ENCODE assay signal across 8 cellular contexts in genomic region chr20:57346477-57346876, GRCh38. TPM values are rescaled to one million over a fixed set of nuclear protein-coding genes. Genes with fewer than 3 reads are reported as not detected.
DNase-seq lines count a peak whose midpoint lies in the region; ATAC-seq and TF ChIP-seq lines count a peak whose summit lies in the region.

No MANE protein-coding gene starts in this region.

- H3K27me3 ChIP-seq in BJ (ENCODE audit: control insufficient read depth, insufficient read depth, low read length) = no peaks in the 10 kb centered on the region; the same call in 1 of the 2 replicates
- H3K27me3 ChIP-seq in H9 (ENCODE audit: insufficient read depth, low read length) = no peaks in the 10 kb centered on the region

- no CpG with 5 or more reads among the region's 4 CpGs for WGBS in H9 (ENCODE audit: extremely low coverage, insufficient read length, low lambda C conversion rate)

- peaks cover 2% of the 10 kb centered on the region; the same call in 1 of the 2 replicates for H3K79me2 ChIP-seq in H9 (ENCODE audit: insufficient read depth, low read length)

- no peak overlapping the region for H2AK5ac ChIP-seq in H9 (ENCODE audit: insufficient read length, low read length)

- no peak overlapping the region for H2BK5ac ChIP-seq in H9 (ENCODE audit: insufficient read length, low read length)

- no peak overlapping the region for H3K27ac Mint-ChIP-seq in H9
- H3K27ac Mint-ChIP-seq in mesothelial cell of epicardium = no peak overlapping the region

- H2BK20ac ChIP-seq in H9 (ENCODE audit: low read depth, low read length, poor library complexity, severe bottlenecking) = no peak overlapping the region

- no peak overlapping the region for H3K14ac ChIP-seq in H9 (ENCODE audit: insufficient read depth, low read length)

- H3K4ac ChIP-seq in H9 (ENCODE audit: low read depth, low read length) = no peak overlapping the region

- H3K23me2 ChIP-seq in H9 (ENCODE audit: insufficient read length, low read depth, low read length, poor library complexity, severe bottlenecking) = peaks cover 1% of the 10 kb centered on the region

- no peaks in the 10 kb centered on the region for H3K36me3 ChIP-seq in BJ (ENCODE audit: control insufficient read depth, insufficient read depth, low read length)

- H4K91ac ChIP-seq in H9 (ENCODE audit: insufficient read length, low read depth, low read length) = no peak overlapping the region

- H3K23ac ChIP-seq in H9 (ENCODE audit: insufficient read length, low read depth, low read length) = no peak overlapping the region

- POLR2A ChIA-PET in BJ (lab: Charles Lee) = no interaction called here

- H3K36me3 Mint-ChIP-seq in H9 (ENCODE audit: insufficient read depth in 1 of 3, low read depth in 3 of 3) (no peaks in the 10 kb centered on the region; a peak in 1 of 7 replicates), mesothelial cell of epicardium (no peaks in the 10 kb centered on the region)

- H3K27me3 Mint-ChIP-seq in H9 (ENCODE audit: low read depth) (peaks cover 4% of the 10 kb centered on the region), mesothelial cell of epicardium (ENCODE audit: low read depth) (no peaks in the 10 kb centered on the region)

- H2BK15ac ChIP-seq in H9 (ENCODE audit: low read depth, low read length) = no peak overlapping the region

- H3K9me3 ChIP-seq in H9 (ENCODE audit: control insufficient read depth, low read depth, low read length) = no peaks in the 10 kb centered on the region

- H2BK120ac ChIP-seq in H9 (ENCODE audit: low read depth, low read length, poor library complexity, severe bottlenecking) = no peak overlapping the region

- no peaks in the 10 kb centered on the region for H3K4me1 ChIP-seq in H9 (ENCODE audit: insufficient read depth, low read length)

- DNase-seq in BJ (ENCODE audit: low read depth) (peak; percentile 52), H9 (peak; percentile 61), NCI-H69 (lab: John Stamatoyannopoulos, UW) (peak; percentile 61), mesothelial cell of epicardium (ENCODE audit: low spot score in 2 of 2, unreplicated experiment in 2 of 2) (peak; percentile 57 to 82)
- DNase-seq in activated CD4-positive, alpha-beta T cell treated with anti-CD3 and anti-CD28 coated beads, Interleukin-2, amount 50 U/mL, for 48 hours = peak; percentile 81 to 85
- peak; percentile 39 for DNase-seq in effector CD8-positive, alpha-beta T cell (lab: John Stamatoyannopoulos, UW)
- peak; percentile 14 to 51 for DNase-seq in stimulated activated CD8-positive, alpha-beta memory T cell treated with anti-CD3 and anti-CD28 coated beads, Interleukin-7, amount 100 ng/mL, for 1 hour (ENCODE audit: low read depth in 2 of 2)

- H3K4me3 Mint-ChIP-seq in H9 (no peak overlapping the region), mesothelial cell of epicardium (no peak overlapping the region)

- H3K79me1 ChIP-seq in H9 (ENCODE audit: insufficient read depth, low read depth, low read length, poor library complexity, severe bottlenecking) = no peaks in the 10 kb centered on the region

- no peak overlapping the region for H4K5ac ChIP-seq in H9 (ENCODE audit: insufficient read length, low read depth, low read length)

- H3K9ac ChIP-seq in H9 (ENCODE audit: extremely low read depth, insufficient read length, low read length) = no peak overlapping the region

- H3K9me3 Mint-ChIP-seq in H9 (0 out of 5 replicates have a peak, but pooled peaks cover 0 to 3% of the 10 kb centered on the region in 2 experiments), mesothelial cell of epicardium (no peaks in the 10 kb centered on the region)

- H2AFZ ChIP-seq in H9 (ENCODE audit: low read length) = no peak overlapping the region

- H3K4me1 Mint-ChIP-seq in H9 (no peaks in the 10 kb centered on the region), mesothelial cell of epicardium (peaks cover under 1% of the 10 kb centered on the region)

- no peaks in the 10 kb centered on the region for H4K20me1 ChIP-seq in H9 (ENCODE audit: control insufficient read depth, insufficient read depth, insufficient read length)

- H3K18ac ChIP-seq in H9 (ENCODE audit: insufficient read length, low read depth, low read length) = no peak overlapping the region

- no peak for ATAC-seq in GM21526 (IDR thresholded peaks at IDR 0.05; ENCODE audit: low FRiP score, unreplicated experiment)

- H3K4me2 ChIP-seq in H9 (ENCODE audit: insufficient read depth, insufficient read length, low read length) = no peak overlapping the region

- H4K8ac ChIP-seq in H9 (replicated peaks; ENCODE audit: insufficient read length, low read depth, low read length) = no peak overlapping the region

- TF ChIP-seq CTCF in BJ (IDR thresholded peaks at IDR 0.05; ENCODE audit: insufficient read depth, low read depth, low read length) = peak; percentile 74
- peak; percentile 91 for TF ChIP-seq CTCF in H9 (conservative IDR thresholded peaks at IDR 0.05)
- TF ChIP-seq CTCF in mesothelial cell of epicardium (IDR thresholded peaks at IDR 0.05; ENCODE audit: unreplicated experiment) = peak; percentile 74

- H3T11ph ChIP-seq in H9 (ENCODE audit: low read length) = no peak overlapping the region

- no peak overlapping the region for H3K4me3 ChIP-seq in BJ (ENCODE audit: low read depth, low read length)

- no peak overlapping the region for H2BK12ac ChIP-seq in H9 (ENCODE audit: insufficient read length, low read depth, low read length)

- CTCF ChIA-PET in BJ (lab: Yijun Ruan, JAX) = interaction anchor here (0.6 to 10.3 kb wide), 26 partner anchors 9 to 797 kb away, joined by 3 to 127 read pairs (median 4); no protein-coding TSS in a partner anchor

- no peak overlapping the region for H3K56ac ChIP-seq in H9 (ENCODE audit: insufficient read length, low read depth, low read length)

- H3K27ac ChIP-seq in H9 (ENCODE audit: insufficient read length, low read depth, low read length) = no peak overlapping the region

RNA-seq across cellular contexts. Expression of gene RAE1, which starts 4.6 kb away (rescaled TPM):
- 30.5 and 39.0 TPM in 2 replicates for polyA plus RNA-seq in BJ (2011; rRNA removed)
- polyA minus RNA-seq in BJ (2011; rRNA and poly(A)+ RNA removed) = 23.0 and 23.1 TPM in 2 replicates
- 53.1 and 54.8 TPM in 2 replicates for total RNA-seq in H9 (2021)
- total RNA-seq in mesothelial cell of epicardium = 44.3 to 45.2 TPM (median 44.4 TPM) in 3 replicates

RNA-seq across cellular contexts. Expression of gene SPO11, which starts 16.9 kb away (rescaled TPM):
- polyA plus RNA-seq in BJ (2011; rRNA removed) = not detected in 2 replicates
- polyA minus RNA-seq in BJ (2011; rRNA and poly(A)+ RNA removed) = not detected in 2 replicates
- not detected in 2 replicates for total RNA-seq in H9 (2021)
- not detected in 3 replicates for total RNA-seq in mesothelial cell of epicardium

RNA-seq across cellular contexts. Expression of gene RBM38, which starts 44.7 kb away (rescaled TPM):
- 3.2 and 5.2 TPM in 2 replicates for polyA plus RNA-seq in BJ (2011; rRNA removed)
- polyA minus RNA-seq in BJ (2011; rRNA and poly(A)+ RNA removed) = 1.5 and 2.2 TPM in 2 replicates
- 66.8 and 67.9 TPM in 2 replicates for total RNA-seq in H9 (2021)
- total RNA-seq in mesothelial cell of epicardium = 23.8 to 25.6 TPM (median 25.3 TPM) in 3 replicates

Comparison
In these comparisons a context has a peak if more than half of its experiments do, and no peak if none do; other contexts are left out.
1. DNase-seq: peak in every context shown above with its lines; median percentile 83 in activated CD4-positive, alpha-beta T cell treated with anti-CD3 and anti-CD28 coated beads, Interleukin-2, amount 50 U/mL, for 48 hours; 70 in mesothelial cell of epicardium; 61 in H9; 61 in NCI-H69; 52 in BJ; 39 in effector CD8-positive, alpha-beta T cell; 32 in stimulated activated CD8-positive, alpha-beta memory T cell treated with anti-CD3 and anti-CD28 coated beads, Interleukin-7, amount 100 ng/mL, for 1 hour.